In the genomic region with DNA sequence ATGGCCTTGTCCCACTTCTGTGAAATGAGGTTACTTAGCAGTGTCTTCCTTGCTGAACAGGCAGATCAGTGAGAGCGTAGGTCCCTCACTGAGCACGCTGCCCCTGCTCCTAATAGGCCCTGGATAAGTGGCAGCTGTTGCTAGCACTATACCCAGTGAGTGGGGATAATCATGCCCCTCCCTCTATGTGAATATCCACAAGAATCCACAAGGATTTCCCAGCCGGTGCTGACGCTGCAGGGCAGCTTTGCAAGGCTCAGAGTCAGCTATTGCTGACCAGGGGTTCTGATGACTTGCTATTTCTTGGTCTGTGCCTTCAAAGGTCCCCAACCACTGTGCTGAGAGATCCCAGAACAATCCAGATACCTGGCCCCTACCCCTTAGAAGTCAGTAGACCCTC, we compare ENCODE assay signal across 1 cellular context.
TF ChIP-seq lines count a peak whose summit lies in the region.

No MANE protein-coding gene starts in this region.

TF ChIP-seq in GM23338, 12 proteins besides CTCF, POLR2A, EP300 and RAD21 (continued from another document):
- TF ChIP-seq, protein P1, sequence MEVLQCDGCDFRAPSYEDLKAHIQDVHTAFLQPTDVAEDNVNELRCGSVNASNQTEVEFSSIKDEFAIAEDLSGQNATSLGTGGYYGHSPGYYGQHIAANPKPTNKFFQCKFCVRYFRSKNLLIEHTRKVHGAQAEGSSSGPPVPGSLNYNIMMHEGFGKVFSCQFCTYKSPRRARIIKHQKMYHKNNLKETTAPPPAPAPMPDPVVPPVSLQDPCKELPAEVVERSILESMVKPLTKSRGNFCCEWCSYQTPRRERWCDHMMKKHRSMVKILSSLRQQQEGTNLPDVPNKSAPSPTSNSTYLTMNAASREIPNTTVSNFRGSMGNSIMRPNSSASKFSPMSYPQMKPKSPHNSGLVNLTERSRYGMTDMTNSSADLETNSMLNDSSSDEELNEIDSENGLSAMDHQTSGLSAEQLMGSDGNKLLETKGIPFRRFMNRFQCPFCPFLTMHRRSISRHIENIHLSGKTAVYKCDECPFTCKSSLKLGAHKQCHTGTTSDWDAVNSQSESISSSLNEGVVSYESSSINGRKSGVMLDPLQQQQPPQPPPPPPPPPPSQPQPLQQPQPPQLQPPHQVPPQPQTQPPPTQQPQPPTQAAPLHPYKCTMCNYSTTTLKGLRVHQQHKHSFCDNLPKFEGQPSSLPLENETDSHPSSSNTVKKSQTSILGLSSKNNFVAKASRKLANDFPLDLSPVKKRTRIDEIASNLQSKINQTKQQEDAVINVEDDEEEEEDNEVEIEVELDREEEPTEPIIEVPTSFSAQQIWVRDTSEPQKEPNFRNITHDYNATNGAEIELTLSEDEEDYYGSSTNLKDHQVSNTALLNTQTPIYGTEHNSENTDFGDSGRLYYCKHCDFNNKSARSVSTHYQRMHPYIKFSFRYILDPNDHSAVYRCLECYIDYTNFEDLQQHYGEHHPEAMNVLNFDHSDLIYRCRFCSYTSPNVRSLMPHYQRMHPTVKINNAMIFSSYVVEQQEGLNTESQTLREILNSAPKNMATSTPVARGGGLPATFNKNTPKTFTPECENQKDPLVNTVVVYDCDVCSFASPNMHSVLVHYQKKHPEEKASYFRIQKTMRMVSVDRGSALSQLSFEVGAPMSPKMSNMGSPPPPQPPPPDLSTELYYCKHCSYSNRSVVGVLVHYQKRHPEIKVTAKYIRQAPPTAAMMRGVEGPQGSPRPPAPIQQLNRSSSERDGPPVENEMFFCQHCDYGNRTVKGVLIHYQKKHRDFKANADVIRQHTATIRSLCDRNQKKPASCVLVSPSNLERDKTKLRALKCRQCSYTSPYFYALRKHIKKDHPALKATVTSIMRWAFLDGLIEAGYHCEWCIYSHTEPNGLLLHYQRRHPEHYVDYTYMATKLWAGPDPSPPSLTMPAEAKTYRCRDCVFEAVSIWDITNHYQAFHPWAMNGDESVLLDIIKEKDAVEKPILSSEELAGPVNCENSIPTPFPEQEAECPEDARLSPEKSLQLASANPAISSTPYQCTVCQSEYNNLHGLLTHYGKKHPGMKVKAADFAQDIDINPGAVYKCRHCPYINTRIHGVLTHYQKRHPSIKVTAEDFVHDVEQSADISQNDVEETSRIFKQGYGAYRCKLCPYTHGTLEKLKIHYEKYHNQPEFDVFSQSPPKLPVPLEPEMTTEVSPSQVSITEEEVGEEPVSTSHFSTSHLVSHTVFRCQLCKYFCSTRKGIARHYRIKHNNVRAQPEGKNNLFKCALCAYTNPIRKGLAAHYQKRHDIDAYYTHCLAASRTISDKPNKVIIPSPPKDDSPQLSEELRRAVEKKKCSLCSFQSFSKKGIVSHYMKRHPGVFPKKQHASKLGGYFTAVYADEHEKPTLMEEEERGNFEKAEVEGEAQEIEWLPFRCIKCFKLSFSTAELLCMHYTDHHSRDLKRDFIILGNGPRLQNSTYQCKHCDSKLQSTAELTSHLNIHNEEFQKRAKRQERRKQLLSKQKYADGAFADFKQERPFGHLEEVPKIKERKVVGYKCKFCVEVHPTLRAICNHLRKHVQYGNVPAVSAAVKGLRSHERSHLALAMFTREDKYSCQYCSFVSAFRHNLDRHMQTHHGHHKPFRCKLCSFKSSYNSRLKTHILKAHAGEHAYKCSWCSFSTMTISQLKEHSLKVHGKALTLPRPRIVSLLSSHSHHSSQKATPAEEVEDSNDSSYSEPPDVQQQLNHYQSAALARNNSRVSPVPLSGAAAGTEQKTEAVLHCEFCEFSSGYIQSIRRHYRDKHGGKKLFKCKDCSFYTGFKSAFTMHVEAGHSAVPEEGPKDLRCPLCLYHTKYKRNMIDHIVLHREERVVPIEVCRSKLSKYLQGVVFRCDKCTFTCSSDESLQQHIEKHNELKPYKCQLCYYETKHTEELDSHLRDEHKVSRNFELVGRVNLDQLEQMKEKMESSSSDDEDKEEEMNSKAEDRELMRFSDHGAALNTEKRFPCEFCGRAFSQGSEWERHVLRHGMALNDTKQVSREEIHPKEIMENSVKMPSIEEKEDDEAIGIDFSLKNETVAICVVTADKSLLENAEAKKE (CRISPR knock-in tag; IDR thresholded peaks at IDR 0.05): no peak
- TF ChIP-seq ZNF114 (CRISPR knock-in tag; IDR thresholded peaks at IDR 0.05): no peak
